In the genomic region with DNA sequence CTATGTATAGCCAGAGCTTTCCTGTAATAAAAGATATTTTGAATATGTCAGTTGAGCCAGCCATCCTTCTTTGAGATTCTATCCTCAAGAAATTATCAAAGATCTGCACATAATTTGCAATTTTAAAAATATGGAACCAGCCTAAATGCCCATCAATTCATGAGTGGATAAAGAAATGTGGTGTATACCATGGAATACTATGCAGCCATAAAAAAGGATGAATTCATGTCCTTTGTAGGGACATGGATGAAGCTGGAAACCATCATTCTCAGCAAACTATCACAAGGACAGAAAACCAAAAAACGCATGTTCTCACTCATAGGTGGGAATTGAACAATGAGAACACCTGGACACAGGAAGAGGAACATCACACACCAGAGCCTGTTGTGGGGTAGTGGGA, we compare ENCODE assay signal across 2 cellular contexts.
A peak's percentile ranks its signal among the peaks of the same experiment; 100 is the strongest.
DNase-seq lines count a peak whose midpoint lies in the region; ATAC-seq, FAIRE-seq and TF ChIP-seq lines count a peak whose summit lies in the region.
"Not testable (repeated sequence)": the region's sequence is repeated elsewhere in the genome, so short reads cannot be mapped to it uniquely, and the experiment has no call there.

No MANE protein-coding gene starts in this region.

- ATAC-seq in K562, result not testable (repeated sequence)

- TF ChIP-seq CTCF in HEK293 (tag by site-specific recombination; IDR thresholded peaks at IDR 0.05); K562 (IDR thresholded peaks at IDR 0.05 in 2 of 3, conservative IDR thresholded peaks at IDR 0.05 in 1 of 3; ENCODE audit: insufficient read depth in 2 of 3, low read depth in 1 of 3, low read length in 3 of 3): not testable (repeated sequence)

- not testable (repeated sequence) for H3K9me1 ChIP-seq in K562 (ENCODE audit: control insufficient read depth, insufficient read depth, low read length)

- intact Hi-C loops in K562 (cut with micrococcal nuclease), result not testable (repeated sequence)

- not testable (repeated sequence) for H3K36me3 ChIP-seq in HEK293 (ENCODE audit: control insufficient read depth in 2 of 2, insufficient read depth in 1 of 2, low read length in 2 of 2); K562 (ENCODE audit: control insufficient read depth, insufficient read depth, low read length)

- H3K27ac ChIP-seq in HEK293 (ENCODE audit: extremely low read depth, low read depth, low read length); K562 (ENCODE audit: extremely low read depth, low read depth, low read length): not testable (repeated sequence)

- not testable (repeated sequence) for H3K4me1 ChIP-seq in HEK293 (ENCODE audit: control insufficient read depth, insufficient read depth, low read length); K562 (replicated peaks in 1 of 2; ENCODE audit: control insufficient read depth in 2 of 2, insufficient read depth in 2 of 2, low read length in 2 of 2)

- H3K9ac ChIP-seq in K562 (ENCODE audit: insufficient read depth in 1 of 2, low read depth in 2 of 2, low read length in 2 of 2), result not testable (repeated sequence)

- WGBS in K562 (ENCODE audit: insufficient coverage, low coverage, missing lambda C conversion rate), result 0% methylated on average over 1 of the region's 1 CpG

- not testable (repeated sequence) for TF ChIP-seq RAD21 in K562 (CRISPR knock-in tag; conservative IDR thresholded peaks at IDR 0.05 in 1 of 2, IDR thresholded peaks at IDR 0.05 in 1 of 2)

- POLR2A ChIA-PET in HEK293 (lab: Yijun Ruan, JAX); K562 (lab: Yijun Ruan, JAX): not testable (repeated sequence)

- BruUV-seq in K562 (replicated peaks; lab: Mats Ljungman, UMichigan), result not testable (repeated sequence)

- not testable (repeated sequence) for H3K4me3 ChIP-seq in HEK293 (ENCODE audit: low read depth, low read length); K562

- CTCF ChIA-PET in HEK293 (lab: Yijun Ruan, JAX); K562 (lab: Yijun Ruan, JAX; ENCODE audit: low intra/inter-chr PET ratio): not testable (repeated sequence)

- not testable (repeated sequence) for H3K79me2 ChIP-seq in K562 (ENCODE audit: control insufficient read depth, insufficient read depth, low read length)

- not testable (repeated sequence) for H4K20me1 ChIP-seq in K562 (replicated peaks; ENCODE audit: control insufficient read depth, insufficient read depth, low read length)

- not testable (repeated sequence) for H3K4me2 ChIP-seq in K562 (ENCODE audit: insufficient read depth, low read length)

- H3K27me3 ChIP-seq in K562 (ENCODE audit: control insufficient read depth in 2 of 2, insufficient read depth in 2 of 2, low read length in 2 of 2), result not testable (repeated sequence)

- in situ Hi-C loops in K562 (cut with MboI), result not testable (repeated sequence)

- not testable (repeated sequence) for DNase-seq in K562 (ENCODE audit: extremely low read depth in 1 of 4, low spot score in 3 of 4)

- H3K9me3 ChIP-seq in HEK293 (ENCODE audit: control insufficient read depth, insufficient read depth, low read depth, low read length); K562 (replicated peaks; ENCODE audit: control insufficient read depth, insufficient read depth, low read depth, low read length): not testable (repeated sequence)

- not testable (repeated sequence) for H2AFZ ChIP-seq in K562 (ENCODE audit: low read depth, low read length)

- not testable (repeated sequence) for TF ChIP-seq POLR2A in K562 (conservative IDR thresholded peaks at IDR 0.05)

- not testable (repeated sequence) for FAIRE-seq in K562 (lab: Jason Lieb, UNC)

- not testable (repeated sequence) for TF ChIP-seq EP300 in K562 (IDR thresholded peaks at IDR 0.05; ENCODE audit: low read length)

TF ChIP-seq in HEK293, 187 proteins besides CTCF, POLR2A, EP300 and RAD21:
- TF ChIP-seq ZNF146 (tag by site-specific recombination; IDR thresholded peaks at IDR 0.05), result peak; percentile 91

TF ChIP-seq in K562, 482 proteins besides CTCF, POLR2A, EP300 and RAD21:
- peak; percentile 63 for TF ChIP-seq RBM25 (IDR thresholded peaks at IDR 0.05; ENCODE audit: low read depth, low read length, severe bottlenecking)
- peak; percentile 59 for TF ChIP-seq ZNF146 (CRISPR knock-in tag; IDR thresholded peaks at IDR 0.05; ENCODE audit: unreplicated experiment)
TF ChIP-seq in K562: peak in this region for 2; not testable (repeated sequence) for 480.
